ENCODE assay signal across 1 cellular context in the genomic region with DNA sequence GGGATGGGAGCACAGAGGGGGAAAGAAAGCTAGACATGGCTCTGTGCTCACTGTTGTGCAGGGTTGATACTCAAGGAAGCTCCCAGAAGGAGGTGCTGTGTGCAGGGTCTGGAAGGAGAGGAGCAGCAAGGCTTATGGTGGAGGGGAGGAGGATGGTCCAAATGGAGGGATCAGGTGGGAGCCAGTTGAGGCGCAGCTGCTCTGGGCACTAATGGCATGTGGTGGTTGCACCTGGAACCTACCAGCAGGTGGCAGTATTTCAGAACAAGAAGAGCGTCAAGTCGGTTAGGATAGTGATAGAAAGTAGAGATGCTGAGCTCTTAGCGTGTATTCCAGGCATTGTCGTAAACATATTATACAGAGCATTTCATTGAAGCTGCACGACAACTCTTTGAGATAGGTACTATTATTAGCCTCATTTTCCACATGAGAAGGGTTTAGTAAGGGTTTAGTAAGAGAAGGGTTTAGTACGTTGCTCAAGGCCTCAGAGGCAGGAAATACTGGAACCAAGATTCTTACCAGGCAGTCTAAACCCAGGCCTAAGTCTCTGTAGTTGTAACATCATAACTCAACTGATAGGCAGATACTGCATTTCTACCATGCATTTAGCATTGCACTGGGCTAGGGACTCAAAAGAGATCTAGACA.
TF ChIP-seq lines count a peak whose summit lies in the region.

No MANE protein-coding gene starts in this region.

TF ChIP-seq in GM23338, 12 proteins besides CTCF, POLR2A, EP300 and RAD21:
- no peak for TF ChIP-seq REST (IDR thresholded peaks at IDR 0.05; ENCODE audit: unreplicated experiment)
- TF ChIP-seq EZH2 (IDR thresholded peaks at IDR 0.05; ENCODE audit: low read depth, unreplicated experiment), result no peak
- TF ChIP-seq CREB1 (CRISPR knock-in tag; IDR thresholded peaks at IDR 0.05; ENCODE audit: low read depth), result no peak
- no peak for TF ChIP-seq STAT1 (IDR thresholded peaks at IDR 0.05; ENCODE audit: unreplicated experiment)
- TF ChIP-seq ZNF462 (CRISPR knock-in tag; IDR thresholded peaks at IDR 0.05), result no peak
- TF ChIP-seq JUNB (IDR thresholded peaks at IDR 0.05; ENCODE audit: unreplicated experiment), result no peak
- no peak for TF ChIP-seq ZNF331 (CRISPR knock-in tag; IDR thresholded peaks at IDR 0.05; ENCODE audit: low read depth)
- no peak for TF ChIP-seq POLR2AphosphoS5 (IDR thresholded peaks at IDR 0.05; ENCODE audit: low read depth)
- no peak for TF ChIP-seq EZH2phosphoT487 (IDR thresholded peaks at IDR 0.05; ENCODE audit: unreplicated experiment)
- no peak for TF ChIP-seq ETS1 (IDR thresholded peaks at IDR 0.05)
- no peak for TF ChIP-seq ZNF114 (CRISPR knock-in tag; IDR thresholded peaks at IDR 0.05)
- TF ChIP-seq NANOG (IDR thresholded peaks at IDR 0.05; ENCODE audit: borderline replicate concordance), result no peak
TF ChIP-seq in GM23338: peak in this region for 0.
